2 cellular contexts compared by ENCODE assay signal in the genomic region with DNA sequence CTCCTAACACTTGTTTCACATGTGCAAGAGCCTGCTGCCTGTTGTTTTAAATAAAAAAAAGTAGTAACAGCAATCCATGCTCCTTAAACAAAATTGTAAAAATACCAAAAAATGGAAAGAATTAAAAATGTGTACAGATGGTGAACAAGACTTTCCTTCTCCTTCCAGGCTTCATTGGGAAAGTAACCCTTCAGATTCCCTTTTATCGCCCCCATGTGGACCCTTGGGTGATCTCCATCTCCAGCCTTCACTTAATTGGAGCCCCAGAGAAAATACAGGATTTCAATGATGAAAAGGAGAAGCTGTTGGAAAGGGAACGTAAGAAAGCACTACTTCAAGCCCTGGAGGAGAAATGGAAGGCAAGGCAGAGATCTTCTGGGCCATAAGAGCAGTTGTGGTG.
TF ChIP-seq lines count a peak whose summit lies in the region.

No MANE protein-coding gene starts in this region.

TF ChIP-seq in GM23338, 12 proteins besides CTCF, POLR2A, EP300 and RAD21 (continues in another document):
- TF ChIP-seq ETS1 (IDR thresholded peaks at IDR 0.05) = no peak
- no peak for TF ChIP-seq POLR2AphosphoS5 (IDR thresholded peaks at IDR 0.05; ENCODE audit: low read depth)
- TF ChIP-seq ZNF331 (CRISPR knock-in tag; IDR thresholded peaks at IDR 0.05; ENCODE audit: low read depth) = no peak
- TF ChIP-seq STAT1 (IDR thresholded peaks at IDR 0.05; ENCODE audit: unreplicated experiment) = no peak
- TF ChIP-seq NANOG (IDR thresholded peaks at IDR 0.05; ENCODE audit: borderline replicate concordance) = no peak
- no peak for TF ChIP-seq ZNF462 (CRISPR knock-in tag; IDR thresholded peaks at IDR 0.05)
- TF ChIP-seq EZH2phosphoT487 (IDR thresholded peaks at IDR 0.05; ENCODE audit: unreplicated experiment) = no peak
- TF ChIP-seq JUNB (IDR thresholded peaks at IDR 0.05; ENCODE audit: unreplicated experiment) = no peak
- no peak for TF ChIP-seq ZNF114 (CRISPR knock-in tag; IDR thresholded peaks at IDR 0.05)
- TF ChIP-seq REST (IDR thresholded peaks at IDR 0.05; ENCODE audit: unreplicated experiment) = no peak

TF ChIP-seq in HepG2, 621 proteins besides CTCF, POLR2A, EP300 and RAD21:
- no peak for TF ChIP-seq ZSCAN5A (CRISPR knock-in tag; IDR thresholded peaks at IDR 0.05; ENCODE audit: borderline replicate concordance)
- TF ChIP-seq ZMYM3 (CRISPR knock-in tag; IDR thresholded peaks at IDR 0.05) = no peak
- TF ChIP-seq SPEN (CRISPR knock-in tag; IDR thresholded peaks at IDR 0.05; ENCODE audit: low read depth) = no peak
- TF ChIP-seq HNRNPH1 (optimal IDR thresholded peaks at IDR 0.05; ENCODE audit: low read depth, low read length) = no peak
- TF ChIP-seq ZNF691 (CRISPR knock-in tag; IDR thresholded peaks at IDR 0.05; ENCODE audit: borderline replicate concordance, low read depth) = no peak
- no peak for TF ChIP-seq SRSF1 (optimal IDR thresholded peaks at IDR 0.05; ENCODE audit: low read depth, low read length)
